In genomic region chr17:74768069-74768762, GRCh38 we compare ENCODE assay signal across 10 cellular contexts. TPM values are rescaled to one million over a fixed set of nuclear protein-coding genes. Genes with fewer than 3 reads are reported as not detected.
DNase-seq lines count a peak whose midpoint lies in the region; ATAC-seq and TF ChIP-seq lines count a peak whose summit lies in the region.
"Had no signal": no experiment of that assay in that cellular context is flagged by ENCODE, and none has a peak within 500 bp of the region (broad histone marks: within the 10 kb centered on the region; RNA-seq: fewer than 3 reads in every experiment).

No MANE protein-coding gene starts in this region.

- H3K27ac Mint-ChIP-seq in T-cell, result peak overlapping the region; percentile 68 to 72

- H3K4me3 ChIP-seq in fibroblast of lung (replicated peaks in 1 of 4; ENCODE audit: control extremely low read depth in 1 of 4, insufficient read depth in 1 of 4, low read depth in 3 of 4, low read length in 4 of 4) (no peak overlapping the region), parathyroid adenoma (ENCODE audit: low read depth, low read length) (no peak overlapping the region)
- H3K4me3 ChIP-seq: ovary had no signal

- H3K27ac ChIP-seq in fibroblast of lung (ENCODE audit: insufficient read depth, low read length) (peak overlapping the region; percentile 69), parathyroid adenoma (peak overlapping the region; percentile 85)

- POLR2A ChIA-PET in T-cell (lab: Charles Lee), result no interaction called here

- no peaks in the 10 kb centered on the region for H4K20me1 ChIP-seq in fibroblast of lung (ENCODE audit: control insufficient read depth, extremely low read depth, insufficient read depth, low read length)

- DNase-seq in Daoy (ENCODE audit: low read depth), result peak; percentile 75
- DNase-seq in T-cell, result no peak
- DNase-seq in fibroblast of lung (ENCODE audit: low read depth in 2 of 2), result peak; percentile 42 to 71
- no peak for DNase-seq in NCI-H1417 treated with DMSO at 0.1 percent for 48 hours (lab: John Stamatoyannopoulos, UW)
- no peak for DNase-seq in dedifferentiated amniotic fluid mesenchymal stem cell (ENCODE audit: extremely low spot score)
- no peak for DNase-seq in NCI-H526 (lab: John Stamatoyannopoulos, UW)
- DNase-seq: activated gamma-delta T cell had no signal

- H2AFZ ChIP-seq in fibroblast of lung (ENCODE audit: low read length) (no peak overlapping the region), parathyroid adenoma (peak overlapping the region; percentile 15)

- peaks cover 38% of the 10 kb centered on the region for H3K36me3 Mint-ChIP-seq in T-cell

- H3K27me3 Mint-ChIP-seq in T-cell, result no peaks in the 10 kb centered on the region

- no peaks in the 10 kb centered on the region for H3K9me3 ChIP-seq in fibroblast of lung (ENCODE audit: control insufficient read depth, insufficient read depth, low read depth, low read length)
- no peaks in the 10 kb centered on the region for H3K9me3 ChIP-seq in parathyroid adenoma (ENCODE audit: control insufficient read depth, low read length)
- H3K9me3 ChIP-seq: ovary had no signal

- H3K27me3 ChIP-seq in fibroblast of lung (ENCODE audit: control insufficient read depth, insufficient read depth, low read length), result no peaks in the 10 kb centered on the region
- no peaks in the 10 kb centered on the region for H3K27me3 ChIP-seq in parathyroid adenoma (ENCODE audit: control insufficient read depth, insufficient read depth, low read length)
- H3K27me3 ChIP-seq: ovary had no signal

- no peaks in the 10 kb centered on the region for H3K9me3 Mint-ChIP-seq in T-cell

- peaks cover 30 to 41% (median 36%) of the 10 kb centered on the region in 3 donors for H3K4me1 Mint-ChIP-seq in T-cell

- no peak for TF ChIP-seq CTCF in fibroblast of lung (conservative IDR thresholded peaks at IDR 0.05 in 1 of 2, IDR thresholded peaks at IDR 0.05 in 1 of 2; ENCODE audit: low read depth in 1 of 2, low read length in 2 of 2)
- TF ChIP-seq CTCF in parathyroid adenoma (IDR thresholded peaks at IDR 0.05), result peak; percentile 31

- peaks cover 11% of the 10 kb centered on the region for H3K4me1 ChIP-seq in fibroblast of lung (ENCODE audit: control insufficient read depth, extremely low read depth, insufficient read depth, low read length)
- peaks cover 70% of the 10 kb centered on the region for H3K4me1 ChIP-seq in parathyroid adenoma

- no peak overlapping the region for H3K4me3 Mint-ChIP-seq in T-cell

- ATAC-seq in T-cell (replicated peaks in 1 of 4) (no peak), HG02884 (IDR thresholded peaks at IDR 0.05; ENCODE audit: unreplicated experiment) (no peak)

- peak overlapping the region; percentile 5 for H3K4me2 ChIP-seq in fibroblast of lung (ENCODE audit: extremely low read depth, insufficient read depth, low read length)
- no peak overlapping the region for H3K4me2 ChIP-seq in parathyroid adenoma (ENCODE audit: low read length)

- H3K9ac ChIP-seq in fibroblast of lung (ENCODE audit: insufficient read depth, low read length) (no peak overlapping the region), parathyroid adenoma (no peak overlapping the region)

- H3K36me3 ChIP-seq in fibroblast of lung (ENCODE audit: control insufficient read depth, insufficient read depth, low read length), result peaks cover 20% of the 10 kb centered on the region
- no peaks in the 10 kb centered on the region for H3K36me3 ChIP-seq in parathyroid adenoma (ENCODE audit: control insufficient read depth, insufficient read depth, low read length)
- H3K36me3 ChIP-seq: ovary had no signal

- no peaks in the 10 kb centered on the region for H3K79me2 ChIP-seq in fibroblast of lung (ENCODE audit: control insufficient read depth, insufficient read depth, low read length)
- peaks cover 14% of the 10 kb centered on the region for H3K79me2 ChIP-seq in parathyroid adenoma

- CTCF ChIA-PET in T-cell (lab: Charles Lee), result interaction anchor here in 1 of 2 donors (1.4 kb wide), 1 partner anchor 22 kb away, joined by 4 read pairs; no protein-coding TSS in a partner anchor

RNA-seq across cellular contexts. Expression of gene NAT9, which starts 7.9 kb away (rescaled TPM):
- total RNA-seq in Daoy (2014; rRNA removed; shearing (Covaris generic)), result 30.0 and 31.1 TPM in 2 replicates
- total RNA-seq in T-cell (10 to 100 TPM; 37.2 to 74.4 (median 71.9) TPM), fibroblast of lung (29.0 and 39.6 TPM in 2 replicates)
- 21.2 and 34.7 TPM in 2 replicates for polyA plus RNA-seq in fibroblast of lung
- 33.8 and 47.6 TPM in 2 replicates for polyA plus RNA-seq in fibroblast of lung (2012)
- polyA minus RNA-seq in fibroblast of lung (ENCODE audit: low replicate concordance), result 28.4 and 31.8 TPM in 2 replicates

RNA-seq across cellular contexts. Expression of gene NHERF1, which starts 19.8 kb away (rescaled TPM):
- total RNA-seq in Daoy (2014; rRNA removed; shearing (Covaris generic)), result 38.1 and 44.8 TPM in 2 replicates
- total RNA-seq in T-cell (100 to 1,000 TPM; 104 to 260 (median 223) TPM), fibroblast of lung (7.2 and 10.2 TPM in 2 replicates)
- 13.9 and 29.7 TPM in 2 replicates for polyA plus RNA-seq in fibroblast of lung
- polyA plus RNA-seq in fibroblast of lung (2012), result 13.5 and 26.5 TPM in 2 replicates
- polyA minus RNA-seq in fibroblast of lung (ENCODE audit: low replicate concordance), result 23.9 and 51.9 TPM in 2 replicates

RNA-seq across cellular contexts. Expression of gene RAB37, which starts 31.2 kb away (rescaled TPM):
- not detected in 2 replicates for total RNA-seq in Daoy (2014; rRNA removed; shearing (Covaris generic))
- 10 to 100 TPM; 31.2 to 73.4 (median 40.7) TPM for total RNA-seq in T-cell
- 0.26 and 0.66 TPM in 2 replicates for total RNA-seq in fibroblast of lung
- polyA plus RNA-seq in fibroblast of lung, result 0.08 and 0.65 TPM in 2 replicates
- polyA plus RNA-seq in fibroblast of lung (2012), result 0.18 and 0.41 TPM in 2 replicates
- polyA minus RNA-seq in fibroblast of lung (ENCODE audit: low replicate concordance), result 0.33 TPM in 1 of 2 replicates, not detected in the other

RNA-seq across cellular contexts. Expression of gene CD300LF, which starts 55.5 kb away (rescaled TPM):
- not detected in 2 replicates for total RNA-seq in Daoy (2014; rRNA removed; shearing (Covaris generic))
- total RNA-seq in T-cell (under 1 TPM in 1 of 5 donors, not detected in 4; 0.25 TPM), fibroblast of lung (not detected in 2 replicates)
- polyA plus RNA-seq in fibroblast of lung, result not detected in 2 replicates
- not detected in 2 replicates for polyA plus RNA-seq in fibroblast of lung (2012)
- polyA minus RNA-seq in fibroblast of lung (ENCODE audit: low replicate concordance), result not detected in 2 replicates

Comparison
In these comparisons a context has a peak if more than half of its experiments do, and no peak if none do; other contexts are left out.
1. DNase-seq: peak in Daoy (single experiment) and fibroblast of lung (2 of 2); none in T-cell (0 of 34), NCI-H1417 treated with DMSO at 0.1 percent for 48 hours (single experiment), dedifferentiated amniotic fluid mesenchymal stem cell (single experiment) and NCI-H526 (0 of 2).
2. RNA of gene RAB37, which starts 31.2 kb away (total RNA-seq): 31.2 to 73.4 TPM in T-cell; 0.26 to 0.66 TPM in fibroblast of lung and not detected in Daoy; every median in the first group is over 10 times any median in the second.